27 cellular contexts compared by ENCODE assay signal in genomic region chr2:100176925-100177324, GRCh38.
"Had no signal": no experiment of that assay in that cellular context is flagged by ENCODE, and none has a peak within 500 bp of the region (broad histone marks: within the 10 kb centered on the region; RNA-seq: fewer than 3 reads in every experiment).

No MANE protein-coding gene starts in this region.

- H3K9me3 ChIP-seq: stomach, suprapubic skin, testis, thoracic aorta, tibial artery, tibial nerve, transverse colon, upper lobe of left lung, upper lobe of right lung, uterus, vagina had no signal

- H3K4me3 Mint-ChIP-seq: stimulated activated effector memory CD8-positive, alpha-beta T cell treated with anti-CD3 and anti-CD28 coated beads, Interleukin-12 subunit alpha, Interleukin-12 subunit beta, amount 100 ng/mL, for 72 hours; stimulated activated memory B cell treated with anti-CD40 and anti-IgM and Interleukin-4, amounts not matched to agents 10 μg/mL and 1 μg/mL and 100 μg/mL, for 72 hours; stimulated activated naive B cell treated with anti-CD40 and anti-IgM and Interleukin-4, amounts not matched to agents 10 μg/mL and 1 μg/mL and 100 μg/mL, for 72 hours; stimulated activated naive CD8-positive, alpha-beta T cell treated with anti-CD3 and anti-CD28 coated beads, Interleukin-15, amount 100 ng/mL, for 72 hours; stimulated activated naive CD8-positive, alpha-beta T cell treated with anti-CD3 and anti-CD28 coated beads, Interleukin-15, Interleukin-2, amounts not matched to agents 100 ng/mL and 50 ng/mL, for 24 hours; type B pancreatic cell had no signal

- H3K27ac ChIP-seq: stomach, suprapubic skin, testis, thoracic aorta, tibial artery, tibial nerve, transverse colon, upper lobe of left lung, upper lobe of right lung, uterus, vagina had no signal

- H3K4me3 ChIP-seq: stomach, suprapubic skin, testis, thoracic aorta, tibial artery, tibial nerve, transverse colon, upper lobe of left lung, upper lobe of right lung, uterus, vagina had no signal

- H3K27me3 ChIP-seq: stomach, suprapubic skin, testis, tibial artery, tibial nerve, transverse colon, upper lobe of left lung, upper lobe of right lung, uterus, vagina had no signal

- H3K4me1 Mint-ChIP-seq: stimulated activated effector memory CD8-positive, alpha-beta T cell treated with anti-CD3 and anti-CD28 coated beads, Interleukin-12 subunit alpha, Interleukin-12 subunit beta, amount 100 ng/mL, for 72 hours; stimulated activated naive CD8-positive, alpha-beta T cell treated with anti-CD3 and anti-CD28 coated beads, Interleukin-15, amount 100 ng/mL, for 72 hours had no signal

- H3K9me3 Mint-ChIP-seq: stimulated activated effector memory CD8-positive, alpha-beta T cell treated with anti-CD3 and anti-CD28 coated beads, Interleukin-12 subunit alpha, Interleukin-12 subunit beta, amount 100 ng/mL, for 72 hours; stimulated activated memory B cell treated with anti-CD40 and anti-IgM and Interleukin-4, amounts not matched to agents 10 μg/mL and 1 μg/mL and 100 μg/mL, for 72 hours; stimulated activated naive CD8-positive, alpha-beta T cell treated with anti-CD3 and anti-CD28 coated beads, Interleukin-15, amount 100 ng/mL, for 72 hours had no signal

- H3K36me3 Mint-ChIP-seq: stimulated activated effector memory CD8-positive, alpha-beta T cell treated with anti-CD3 and anti-CD28 coated beads, Interleukin-12 subunit alpha, Interleukin-12 subunit beta, amount 100 ng/mL, for 72 hours; stimulated activated memory B cell treated with anti-CD40 and anti-IgM and Interleukin-4, amounts not matched to agents 10 μg/mL and 1 μg/mL and 100 μg/mL, for 72 hours; stimulated activated naive B cell treated with anti-CD40 and anti-IgM and Interleukin-4, amounts not matched to agents 10 μg/mL and 1 μg/mL and 100 μg/mL, for 72 hours; type B pancreatic cell had no signal

- ATAC-seq: stimulated activated effector memory CD8-positive, alpha-beta T cell treated with anti-CD3 and anti-CD28 coated beads, Interleukin-12 subunit alpha, Interleukin-12 subunit beta, amount 100 ng/mL, for 72 hours; stimulated activated memory B cell treated with anti-CD40 and anti-IgM and Interleukin-4, amounts not matched to agents 10 μg/mL and 1 μg/mL and 100 μg/mL, for 72 hours; stimulated activated naive B cell treated with anti-CD40 and anti-IgM and Interleukin-4, amounts not matched to agents 10 μg/mL and 1 μg/mL and 100 μg/mL, for 72 hours; stimulated activated naive CD8-positive, alpha-beta T cell treated with anti-CD3 and anti-CD28 coated beads, Interleukin-15, amount 100 ng/mL, for 72 hours; stimulated activated naive CD8-positive, alpha-beta T cell treated with anti-CD3 and anti-CD28 coated beads, Interleukin-15, Interleukin-2, amounts not matched to agents 100 U/mL and 50 U/mL, for 24 hours; upper lobe of right lung had no signal

- H3K27ac Mint-ChIP-seq: stimulated activated effector memory CD8-positive, alpha-beta T cell treated with anti-CD3 and anti-CD28 coated beads, Interleukin-12 subunit alpha, Interleukin-12 subunit beta, amount 100 ng/mL, for 72 hours; stimulated activated naive B cell treated with anti-CD40 and anti-IgM and Interleukin-4, amounts not matched to agents 10 μg/mL and 1 μg/mL and 100 μg/mL, for 72 hours; stimulated activated naive CD8-positive, alpha-beta T cell treated with anti-CD3 and anti-CD28 coated beads, Interleukin-15, amount 100 ng/mL, for 72 hours; stimulated activated naive CD8-positive, alpha-beta T cell treated with anti-CD3 and anti-CD28 coated beads, Interleukin-15, Interleukin-2, amounts not matched to agents 100 ng/mL and 50 ng/mL, for 24 hours; type B pancreatic cell had no signal

- H3K27me3 Mint-ChIP-seq: stimulated activated memory B cell treated with anti-CD40 and anti-IgM and Interleukin-4, amounts not matched to agents 10 μg/mL and 1 μg/mL and 100 μg/mL, for 72 hours; stimulated activated naive B cell treated with anti-CD40 and anti-IgM and Interleukin-4, amounts not matched to agents 10 μg/mL and 1 μg/mL and 100 μg/mL, for 72 hours; stimulated activated naive CD8-positive, alpha-beta T cell treated with anti-CD3 and anti-CD28 coated beads, Interleukin-15, amount 100 ng/mL, for 72 hours; stimulated activated naive CD8-positive, alpha-beta T cell treated with anti-CD3 and anti-CD28 coated beads, Interleukin-15, Interleukin-2, amounts not matched to agents 100 ng/mL and 50 ng/mL, for 24 hours had no signal

- DNase-seq: stimulated activated CD4-positive, alpha-beta T cell treated with anti-CD3 and anti-CD28 coated beads, Interleukin-2, amount 100 ng/mL, for 48 hours; stimulated activated CD4-positive, alpha-beta T cell treated with anti-CD3 and anti-CD28 coated beads, Interleukin-4, amount 100 ng/mL, for 1 hour; stimulated activated CD4-positive, alpha-beta T cell treated with anti-CD3 and anti-CD28 coated beads, Interleukin-4, amount 100 ng/mL, for 24 hours; stimulated activated CD4-positive, alpha-beta T cell treated with anti-CD3 and anti-CD28 coated beads, Interleukin-4, amount 100 ng/mL, for 4 hours; stimulated activated CD8-positive, alpha-beta memory T cell treated with anti-CD3 and anti-CD28 coated beads, Interleukin-4, amount 100 ng/mL, for 48 hours; stimulated activated naive B cell treated with anti-CD40 and anti-IgM and Interleukin-4, amounts not matched to agents 10 μg/mL and 1 μg/mL and 100 μg/mL, for 72 hours; stimulated activated naive CD4-positive, alpha-beta T cell; stimulated activated naive CD4-positive, alpha-beta T cell treated with Interleukin-2 at 50 U/mL for 16 hours; stimulated activated naive CD8-positive, alpha-beta T cell treated with anti-CD3 and anti-CD28 coated beads, Interleukin-15, amount 100 ng/mL, for 72 hours; stimulated activated naive CD8-positive, alpha-beta T cell treated with anti-CD3 and anti-CD28 coated beads, Interleukin-15, Interleukin-2, amounts not matched to agents 100 U/mL and 50 U/mL, for 24 hours; stomach; substantia nigra; testis; tibial artery; transverse colon; trophoblast cell; upper lobe of left lung; upper lobe of right lung; uterus had no signal

- H3K36me3 ChIP-seq: stomach, suprapubic skin, thoracic aorta, tibial artery, tibial nerve, transverse colon, upper lobe of left lung, upper lobe of right lung, uterus, vagina had no signal

- H3K4me1 ChIP-seq: suprapubic skin, tibial nerve, transverse colon, upper lobe of left lung, uterus, vagina had no signal
